ENCODE assay signal across 27 cellular contexts in the genomic region with DNA sequence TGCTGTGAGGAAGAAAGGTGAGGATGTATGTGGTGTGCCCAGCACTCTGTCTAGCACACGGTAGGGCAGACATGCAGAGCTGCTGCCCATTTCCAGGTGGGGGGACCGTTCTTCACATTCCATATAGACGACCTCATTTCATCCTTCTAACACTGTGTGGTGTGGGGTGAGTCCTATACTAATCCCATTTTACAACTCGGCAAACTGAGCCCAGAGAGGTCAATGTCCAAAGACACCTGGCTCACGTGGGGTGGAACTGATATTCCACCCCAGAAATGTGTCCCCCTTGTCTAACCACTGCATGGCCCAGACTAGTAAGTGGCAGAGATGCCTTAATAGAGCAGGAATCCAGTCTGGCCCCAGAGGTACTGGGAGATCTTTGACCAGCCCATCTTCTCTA.
"Had no signal": no experiment of that assay in that cellular context is flagged by ENCODE, and none has a peak within 500 bp of the region (broad histone marks: within the 10 kb centered on the region; RNA-seq: fewer than 3 reads in every experiment).

No MANE protein-coding gene starts in this region.

- FAIRE-seq: urothelium cell line had no signal

- H3K27me3 ChIP-seq: testis, thyroid gland, upper lobe of left lung, upper lobe of right lung, uterus, vagina had no signal

- ATAC-seq: stimulated activated effector memory CD8-positive, alpha-beta T cell treated with anti-CD3 and anti-CD28 coated beads, Interleukin-12 subunit alpha, Interleukin-12 subunit beta, amount 100 ng/mL, for 72 hours; stimulated activated memory B cell treated with anti-CD40 and anti-IgM and Interleukin-4, amounts not matched to agents 10 μg/mL and 1 μg/mL and 100 μg/mL, for 72 hours; stimulated activated naive B cell treated with anti-CD40 and anti-IgM and Interleukin-4, amounts not matched to agents 10 μg/mL and 1 μg/mL and 100 μg/mL, for 72 hours; stimulated activated naive CD8-positive, alpha-beta T cell treated with anti-CD3 and anti-CD28 coated beads, Interleukin-15, amount 100 ng/mL, for 72 hours; stimulated activated naive CD8-positive, alpha-beta T cell treated with anti-CD3 and anti-CD28 coated beads, Interleukin-15, Interleukin-2, amounts not matched to agents 100 U/mL and 50 U/mL, for 24 hours; upper lobe of right lung had no signal

- DNase-seq: stimulated activated CD4-positive, alpha-beta T cell treated with anti-CD3 and anti-CD28 coated beads, Interleukin-2, amount 100 ng/mL, for 48 hours; stimulated activated CD4-positive, alpha-beta T cell treated with anti-CD3 and anti-CD28 coated beads, Interleukin-4, amount 100 ng/mL, for 1 hour; stimulated activated CD4-positive, alpha-beta T cell treated with anti-CD3 and anti-CD28 coated beads, Interleukin-4, amount 100 ng/mL, for 24 hours; stimulated activated CD4-positive, alpha-beta T cell treated with anti-CD3 and anti-CD28 coated beads, Interleukin-4, amount 100 ng/mL, for 4 hours; stimulated activated CD8-positive, alpha-beta memory T cell treated with anti-CD3 and anti-CD28 coated beads, Interleukin-4, amount 100 ng/mL, for 48 hours; stimulated activated naive B cell treated with anti-CD40 and anti-IgM and Interleukin-4, amounts not matched to agents 10 μg/mL and 1 μg/mL and 100 μg/mL, for 72 hours; stimulated activated naive CD4-positive, alpha-beta T cell; stimulated activated naive CD4-positive, alpha-beta T cell treated with Interleukin-2 at 50 U/mL for 16 hours; stimulated activated naive CD8-positive, alpha-beta T cell treated with anti-CD3 and anti-CD28 coated beads, Interleukin-15, amount 100 ng/mL, for 72 hours; stimulated activated naive CD8-positive, alpha-beta T cell treated with anti-CD3 and anti-CD28 coated beads, Interleukin-15, Interleukin-2, amounts not matched to agents 100 U/mL and 50 U/mL, for 24 hours; stomach; substantia nigra; testis; thyroid gland; tibial artery; transverse colon; trophoblast cell; upper lobe of left lung; upper lobe of right lung; uterus had no signal

- H3K4me1 ChIP-seq: stomach, suprapubic skin, testis, thyroid gland, tibial artery, tibial nerve, transverse colon, upper lobe of left lung, upper lobe of right lung, uterus, vagina had no signal

- H3K36me3 ChIP-seq: stomach, suprapubic skin, thoracic aorta, thyroid gland, tibial artery, tibial nerve, transverse colon, upper lobe of left lung, upper lobe of right lung, uterus, vagina had no signal

- H3K9me3 ChIP-seq: suprapubic skin, testis, thoracic aorta, thyroid gland, tibial artery, tibial nerve, transverse colon, upper lobe of left lung, upper lobe of right lung, uterus, vagina had no signal

- H3K27ac ChIP-seq: stomach, suprapubic skin, testis, thoracic aorta, thyroid gland, tibial artery, tibial nerve, transverse colon, upper lobe of left lung, upper lobe of right lung, uterus, vagina had no signal

- H3K4me3 ChIP-seq: stomach, suprapubic skin, testis, thoracic aorta, thyroid gland, tibial artery, tibial nerve, transverse colon, upper lobe of left lung, upper lobe of right lung, uterus, vagina had no signal
